11 cellular contexts compared by ENCODE assay signal in the genomic region with DNA sequence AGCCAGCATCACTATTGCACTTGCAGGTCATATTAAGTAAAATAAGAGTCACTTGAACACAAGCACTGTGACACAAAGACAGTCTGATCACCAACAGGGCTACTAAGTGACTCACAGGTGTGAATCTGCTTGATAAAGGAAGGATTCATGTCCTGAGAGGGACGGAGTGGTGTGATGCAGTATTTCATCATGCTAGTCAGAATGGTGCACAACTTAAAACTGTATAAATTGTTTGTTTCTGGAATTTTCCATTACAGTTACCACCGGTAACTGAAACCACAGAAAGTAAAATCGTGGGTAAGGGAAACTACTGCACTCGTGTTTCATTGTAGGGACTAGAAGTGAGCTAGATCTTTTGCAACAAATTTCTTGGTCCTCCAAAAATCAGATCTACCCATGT.
DNase-seq lines count a peak whose midpoint lies in the region; ATAC-seq, FAIRE-seq and TF ChIP-seq lines count a peak whose summit lies in the region.
"Had no signal": no experiment of that assay in that cellular context is flagged by ENCODE, and none has a peak within 500 bp of the region (broad histone marks: within the 10 kb centered on the region; RNA-seq: fewer than 3 reads in every experiment).

No MANE protein-coding gene starts in this region.

- TF ChIP-seq CTCF in MCF 10A (IDR thresholded peaks at IDR 0.05; ENCODE audit: unreplicated experiment) = no peak
- no peak for TF ChIP-seq CTCF in breast epithelium (IDR thresholded peaks at IDR 0.05)
- no peak for TF ChIP-seq CTCF in astrocyte (IDR thresholded peaks at IDR 0.05; ENCODE audit: insufficient read depth, low read depth, low read length)
- no peak for TF ChIP-seq CTCF in sigmoid colon (IDR thresholded peaks at IDR 0.05)

- H3K4me3 ChIP-seq in breast epithelium = no peak overlapping the region
- no peak overlapping the region for H3K4me3 ChIP-seq in astrocyte (ENCODE audit: insufficient read depth, low read depth, low read length)
- H3K4me3 ChIP-seq in sigmoid colon = no peak overlapping the region

- TF ChIP-seq EP300 in sigmoid colon (IDR thresholded peaks at IDR 0.05) = no peak

- CTCF ChIA-PET in MCF 10A (lab: Yijun Ruan, JAX) = no interaction called here

- H3K4me3 Mint-ChIP-seq in MCF 10A (ENCODE audit: unreplicated experiment) (no peak overlapping the region), astrocyte (ENCODE audit: unreplicated experiment) (no peak overlapping the region)
- H3K4me3 Mint-ChIP-seq: dendritic cell treated with granulocyte-macrophage colony-stimulating factor and Interleukin-4, amounts not matched to agents 40 ng/mL and 50 ng/mL, for 4 days had no signal

- WGBS in sigmoid colon, 2 donors = 51 to 80% methylated on average over 4 of the region's 4 CpGs

- POLR2A ChIA-PET in MCF 10A (lab: Yijun Ruan, JAX) = interaction anchor here (0.9 to 2.4 kb wide), 5 partner anchors 18 to 110 kb away, joined by 3 to 8 read pairs (median 4); partner anchors contain the start of gene ELOVL6

- H3K79me2 ChIP-seq in astrocyte (ENCODE audit: insufficient read depth, low read length) = peaks cover 5% of the 10 kb centered on the region

- intact Hi-C loops in MCF 10A (cut with micrococcal nuclease) = loop anchor here (10.0 kb wide), 1 partner anchor 106 kb away; the partner anchor contains the start of gene ELOVL6
- intact Hi-C loops in breast epithelium (cut with DNase I; ENCODE audit: low total_unique reads) = no loop called here
- intact Hi-C loops in sigmoid colon (cut with DNase I) = no loop called here

- H3K4me1 ChIP-seq in breast epithelium (no peaks in the 10 kb centered on the region), astrocyte (ENCODE audit: insufficient read depth, low read length) (peaks cover 44% of the 10 kb centered on the region), sigmoid colon (peaks cover 0 to 10% (median 0%) of the 10 kb centered on the region in 4 donors)

- TF ChIP-seq POLR2A in breast epithelium (IDR thresholded peaks at IDR 0.05) (no peak), sigmoid colon (IDR thresholded peaks at IDR 0.05) (no peak)

- no peak overlapping the region for H3K27ac ChIP-seq in breast epithelium
- H3K27ac ChIP-seq in astrocyte (ENCODE audit: low read depth, low read length) = no peak overlapping the region
- no peak overlapping the region for H3K27ac ChIP-seq in sigmoid colon

- H3K36me3 Mint-ChIP-seq in MCF 10A (ENCODE audit: insufficient read depth, unreplicated experiment) = peaks cover 12% of the 10 kb centered on the region
- no peaks in the 10 kb centered on the region for H3K36me3 Mint-ChIP-seq in astrocyte (ENCODE audit: low read depth, unreplicated experiment)

- H3K9me3 Mint-ChIP-seq in MCF 10A (ENCODE audit: unreplicated experiment) = no peaks in the 10 kb centered on the region
- H3K9me3 Mint-ChIP-seq in astrocyte (ENCODE audit: unreplicated experiment) = no peaks in the 10 kb centered on the region
- H3K9me3 Mint-ChIP-seq: dendritic cell treated with granulocyte-macrophage colony-stimulating factor and Interleukin-4, amounts not matched to agents 40 ng/mL and 50 ng/mL, for 4 days had no signal

- H3K27me3 ChIP-seq in breast epithelium = no peaks in the 10 kb centered on the region
- no peaks in the 10 kb centered on the region for H3K27me3 ChIP-seq in astrocyte (ENCODE audit: insufficient read depth, low read length)
- H3K27me3 ChIP-seq in sigmoid colon = no peaks in the 10 kb centered on the region

- H3K4me2 ChIP-seq in astrocyte (ENCODE audit: low read length) = peak overlapping the region; percentile 8

- peak; percentile 60 for ATAC-seq in HG03558 (IDR thresholded peaks at IDR 0.05; ENCODE audit: extremely low read depth, unreplicated experiment)

- H3K9me3 ChIP-seq in breast epithelium (no peaks in the 10 kb centered on the region), astrocyte (ENCODE audit: insufficient read depth, low read depth, low read length) (no peaks in the 10 kb centered on the region), sigmoid colon (no peaks in the 10 kb centered on the region)

- FAIRE-seq in astrocyte (lab: Jason Lieb, UNC) = no peak
- FAIRE-seq: small intestine had no signal

- H3K27me3 Mint-ChIP-seq in MCF 10A (ENCODE audit: insufficient read depth, unreplicated experiment) = no peaks in the 10 kb centered on the region
- H3K27me3 Mint-ChIP-seq in astrocyte (ENCODE audit: low read depth, unreplicated experiment) = no peaks in the 10 kb centered on the region

- peak; percentile 29 for DNase-seq in MCF 10A (ENCODE audit: unreplicated experiment)
- no peak for DNase-seq in breast epithelium (ENCODE audit: low spot score in 2 of 2)
- DNase-seq in astrocyte (ENCODE audit: low read depth) = peak; percentile 71
- peak; percentile 29 for DNase-seq in stromal cell of bone marrow (ENCODE audit: low read depth)
- no peak for DNase-seq in NCI-H187 treated with DMSO at 0.1 percent for 48 hours (lab: John Stamatoyannopoulos, UW)
- no peak for DNase-seq in sigmoid colon
- DNase-seq in DMS153 treated with DMSO at 0.1 percent for 48 hours (lab: John Stamatoyannopoulos, UW; ENCODE audit: unreplicated experiment) = no peak
- DNase-seq: NCI-H226, small intestine had no signal

- H3K9ac ChIP-seq in astrocyte (ENCODE audit: low read length) = no peak overlapping the region

- no TSS peak for BruUV-seq in MCF 10A (replicated peaks; lab: Mats Ljungman, UMichigan)

- H3K4me1 Mint-ChIP-seq in MCF 10A (ENCODE audit: insufficient read depth, unreplicated experiment) (peaks cover 36% of the 10 kb centered on the region), astrocyte (ENCODE audit: low read depth, unreplicated experiment) (peaks cover 52% of the 10 kb centered on the region)

- no peak overlapping the region for H2AFZ ChIP-seq in astrocyte (ENCODE audit: low read depth, low read length)

- H4K20me1 ChIP-seq in astrocyte (ENCODE audit: insufficient read depth, low read length) = no peaks in the 10 kb centered on the region

- H3K27ac Mint-ChIP-seq in MCF 10A (ENCODE audit: low read depth, unreplicated experiment) = peak overlapping the region; percentile 46
- H3K27ac Mint-ChIP-seq in astrocyte (ENCODE audit: unreplicated experiment) = peak overlapping the region; percentile 94
- H3K27ac Mint-ChIP-seq: dendritic cell treated with granulocyte-macrophage colony-stimulating factor and Interleukin-4, amounts not matched to agents 40 ng/mL and 50 ng/mL, for 4 days had no signal

- H3K36me3 ChIP-seq in breast epithelium (no peaks in the 10 kb centered on the region), astrocyte (ENCODE audit: insufficient read depth, low read length) (no peaks in the 10 kb centered on the region), sigmoid colon (no peaks in the 10 kb centered on the region)

Comparison
In these comparisons a context has a peak if more than half of its experiments do, and no peak if none do; other contexts are left out.
1. DNase-seq: peak in MCF 10A (single experiment), astrocyte (single experiment) and stromal cell of bone marrow (single experiment); none in breast epithelium (0 of 2), NCI-H187 treated with DMSO at 0.1 percent for 48 hours (single experiment), sigmoid colon (single experiment) and DMS153 treated with DMSO at 0.1 percent for 48 hours (single experiment).